In genomic region chrX:48514868-48515460, GRCh38 we compare ENCODE assay signal across 21 cellular contexts. TPM values are rescaled to one million over a fixed set of nuclear protein-coding genes. Genes with fewer than 3 reads are reported as not detected.
A peak's percentile ranks its signal among the peaks of the same experiment; 100 is the strongest.
DNase-seq lines count a peak whose midpoint lies in the region; ATAC-seq lines count a peak whose summit lies in the region.
"Had no signal": no experiment of that assay in that cellular context is flagged by ENCODE, and none has a peak within 500 bp of the region (broad histone marks: within the 10 kb centered on the region; RNA-seq: fewer than 3 reads in every experiment).

No MANE protein-coding gene starts in this region.

- H3K27ac Mint-ChIP-seq in activated naive CD8-positive, alpha-beta T cell: peak overlapping the region; percentile 61
- no peak overlapping the region for H3K27ac Mint-ChIP-seq in activated naive CD8-positive, alpha-beta T cell treated with anti-CD3 and anti-CD28 coated beads for 36 hours
- peak overlapping the region; percentile 40 for H3K27ac Mint-ChIP-seq in stimulated activated effector memory CD8-positive, alpha-beta T cell treated with anti-CD3 and anti-CD28 coated beads, Interleukin-12 subunit alpha, Interleukin-12 subunit beta, amount 100 ng/mL, for 72 hours
- H3K27ac Mint-ChIP-seq: CD4-positive, alpha-beta T cell; GM23338; HFFc6 had no signal

- peak overlapping the region; percentile 38 for H3K27ac ChIP-seq in epithelial cell of prostate
- H3K27ac ChIP-seq: 22Rv1, A549, C4-2B had no signal

- no peak overlapping the region for H3K4me3 Mint-ChIP-seq in activated naive CD8-positive, alpha-beta T cell
- no peak overlapping the region for H3K4me3 Mint-ChIP-seq in activated naive CD8-positive, alpha-beta T cell treated with anti-CD3 and anti-CD28 coated beads for 36 hours
- no peak overlapping the region for H3K4me3 Mint-ChIP-seq in stimulated activated effector memory CD8-positive, alpha-beta T cell treated with anti-CD3 and anti-CD28 coated beads, Interleukin-12 subunit alpha, Interleukin-12 subunit beta, amount 100 ng/mL, for 72 hours
- H3K4me3 Mint-ChIP-seq: CD4-positive, alpha-beta T cell; GM23338; HFFc6 had no signal

- no peaks in the 10 kb centered on the region for H3K9me3 Mint-ChIP-seq in activated naive CD8-positive, alpha-beta T cell (ENCODE audit: low read depth)
- H3K9me3 Mint-ChIP-seq in activated naive CD8-positive, alpha-beta T cell treated with anti-CD3 and anti-CD28 coated beads for 36 hours: no peaks in the 10 kb centered on the region
- no peaks in the 10 kb centered on the region for H3K9me3 Mint-ChIP-seq in stimulated activated effector memory CD8-positive, alpha-beta T cell treated with anti-CD3 and anti-CD28 coated beads, Interleukin-12 subunit alpha, Interleukin-12 subunit beta, amount 100 ng/mL, for 72 hours
- H3K9me3 Mint-ChIP-seq: CD4-positive, alpha-beta T cell; GM23338; HFFc6 had no signal

- peaks cover 24% of the 10 kb centered on the region for H3K4me1 Mint-ChIP-seq in activated naive CD8-positive, alpha-beta T cell (ENCODE audit: low read depth)
- peaks cover 10% of the 10 kb centered on the region for H3K4me1 Mint-ChIP-seq in activated naive CD8-positive, alpha-beta T cell treated with anti-CD3 and anti-CD28 coated beads for 36 hours
- H3K4me1 Mint-ChIP-seq in stimulated activated effector memory CD8-positive, alpha-beta T cell treated with anti-CD3 and anti-CD28 coated beads, Interleukin-12 subunit alpha, Interleukin-12 subunit beta, amount 100 ng/mL, for 72 hours: peaks cover 31% of the 10 kb centered on the region

- H3K36me3 Mint-ChIP-seq in activated naive CD8-positive, alpha-beta T cell: peaks cover 2% of the 10 kb centered on the region
- peaks cover 4% of the 10 kb centered on the region for H3K36me3 Mint-ChIP-seq in activated naive CD8-positive, alpha-beta T cell treated with anti-CD3 and anti-CD28 coated beads for 36 hours
- peaks cover 17% of the 10 kb centered on the region for H3K36me3 Mint-ChIP-seq in stimulated activated effector memory CD8-positive, alpha-beta T cell treated with anti-CD3 and anti-CD28 coated beads, Interleukin-12 subunit alpha, Interleukin-12 subunit beta, amount 100 ng/mL, for 72 hours

- DNase-seq in NCI-H526 treated with DMSO at 0.1 percent for 48 hours (lab: John Stamatoyannopoulos, UW): peak; percentile 14
- DNase-seq in NCI-H526 (lab: John Stamatoyannopoulos, UW): no peak
- DNase-seq in activated naive CD8-positive, alpha-beta T cell treated with anti-CD3 and anti-CD28 coated beads for 36 hours: no peak
- DNase-seq in epithelial cell of prostate (ENCODE audit: low read depth, low spot score): no peak
- no peak for DNase-seq in stimulated activated effector memory CD8-positive, alpha-beta T cell treated with anti-CD3 and anti-CD28 coated beads, Interleukin-12 subunit alpha, Interleukin-12 subunit beta, amount 100 ng/mL, for 72 hours (ENCODE audit: low spot score in 2 of 2)
- no peak for DNase-seq in NCI-H1417 (lab: John Stamatoyannopoulos, UW)
- DNase-seq in activated CD4-positive, alpha-beta T cell treated with anti-CD3 and anti-CD28 coated beads, Interleukin-2, amount 50 U/mL, for 1 hour: no peak
- DNase-seq: AML-193; Caco-2; CD4-positive, alpha-beta T cell; DMS153; DMS79; GDM1; HCEC 1CT; HFFc6 had no signal

- no peak for ATAC-seq in stimulated activated effector memory CD8-positive, alpha-beta T cell treated with anti-CD3 and anti-CD28 coated beads, Interleukin-12 subunit alpha, Interleukin-12 subunit beta, amount 100 ng/mL, for 72 hours
- ATAC-seq: A549, GM23338 had no signal

- no peaks in the 10 kb centered on the region for H3K27me3 Mint-ChIP-seq in activated naive CD8-positive, alpha-beta T cell
- no peaks in the 10 kb centered on the region for H3K27me3 Mint-ChIP-seq in activated naive CD8-positive, alpha-beta T cell treated with anti-CD3 and anti-CD28 coated beads for 36 hours
- H3K27me3 Mint-ChIP-seq: CD4-positive, alpha-beta T cell had no signal

RNA-seq across cellular contexts. Expression of gene PORCN, which starts 6.2 kb away (rescaled TPM):
- 10 to 100 TPM; 11.0 to 11.9 TPM for total RNA-seq in activated naive CD8-positive, alpha-beta T cell treated with anti-CD3 and anti-CD28 coated beads for 36 hours

RNA-seq across cellular contexts. Expression of gene EBP, which starts 6.6 kb away (rescaled TPM):
- total RNA-seq in activated naive CD8-positive, alpha-beta T cell treated with anti-CD3 and anti-CD28 coated beads for 36 hours: 100 to 1,000 TPM; 165 to 169 TPM

RNA-seq across cellular contexts. Expression of gene TBC1D25, which starts 24.6 kb away (rescaled TPM):
- 10 to 100 TPM; 12.1 to 12.9 TPM for total RNA-seq in activated naive CD8-positive, alpha-beta T cell treated with anti-CD3 and anti-CD28 coated beads for 36 hours

RNA-seq across cellular contexts. Expression of gene FTSJ1, which starts 39.0 kb away (rescaled TPM):
- 10 to 100 TPM; 98.7 to 98.8 TPM for total RNA-seq in activated naive CD8-positive, alpha-beta T cell treated with anti-CD3 and anti-CD28 coated beads for 36 hours

RNA-seq across cellular contexts. Expression of gene SLC38A5, which starts 44.9 kb away (rescaled TPM):
- 100 to 1,000 TPM; 146 to 156 TPM for total RNA-seq in activated naive CD8-positive, alpha-beta T cell treated with anti-CD3 and anti-CD28 coated beads for 36 hours
- total RNA-seq: Daoy had no signal
